ENCODE assay signal across 19 cellular contexts in genomic region chr15:87722941-87723691, GRCh38.
DNase-seq lines count a peak whose midpoint lies in the region; ATAC-seq, FAIRE-seq and TF ChIP-seq lines count a peak whose summit lies in the region.
"Had no signal": no experiment of that assay in that cellular context is flagged by ENCODE, and none has a peak within 500 bp of the region (broad histone marks: within the 10 kb centered on the region; RNA-seq: fewer than 3 reads in every experiment).

No MANE protein-coding gene starts in this region.

- no peak overlapping the region for H3K23ac ChIP-seq in IMR-90 (ENCODE audit: low read depth, low read length)

- no peaks in the 10 kb centered on the region for H3K4me1 Mint-ChIP-seq in activated CD8-positive, alpha-beta T cell treated with anti-CD3 and anti-CD28 coated beads, Interleukin-2, amount 10 ng/mL, durations not matched to agents 7 days and 5 days (ENCODE audit: low read depth)
- H3K4me1 Mint-ChIP-seq: stimulated activated memory B cell treated with anti-CD40 and anti-IgM and Interleukin-4, amounts not matched to agents 10 μg/mL and 1 μg/mL and 100 μg/mL, for 72 hours had no signal

- no peak overlapping the region for H3K18ac ChIP-seq in IMR-90 (ENCODE audit: low read depth, low read length)

- H3K9me1 ChIP-seq in IMR-90 (ENCODE audit: insufficient read depth, low read length): no peaks in the 10 kb centered on the region

- H3K56ac ChIP-seq in IMR-90 (ENCODE audit: extremely low read depth, insufficient read depth, low read length): no peak overlapping the region

- H3K4ac ChIP-seq in IMR-90 (ENCODE audit: low read depth, low read length): no peak overlapping the region

- no peaks in the 10 kb centered on the region for H3K9me3 Mint-ChIP-seq in activated CD8-positive, alpha-beta T cell treated with anti-CD3 and anti-CD28 coated beads, Interleukin-2, amount 10 ng/mL, durations not matched to agents 7 days and 5 days (ENCODE audit: insufficient read depth)
- H3K9me3 Mint-ChIP-seq: activated T-helper 2 cell treated with anti-CD3 and anti-CD28 coated beads, Interferon-gamma antibody, Interleukin-2, Interleukin-4, amounts not matched to agents 10 μg/mL and 5 μg/mL and 100 μg/mL, durations not matched to agents 14 hours and 24 hours and 36 hours; stimulated activated memory B cell treated with anti-CD40 and anti-IgM and Interleukin-4, amounts not matched to agents 10 μg/mL and 1 μg/mL and 100 μg/mL, for 72 hours had no signal

- intact Hi-C loops in IMR-90 (cut with micrococcal nuclease): no loop called here
- intact Hi-C loops in kidney (cut with DNase I): no loop called here

- no peak overlapping the region for H4K8ac ChIP-seq in IMR-90 (ENCODE audit: low read depth in 2 of 2, low read length in 2 of 2)

- TF ChIP-seq CTCF in IMR-90 (conservative IDR thresholded peaks at IDR 0.05; ENCODE audit: low read depth, low read length) (no peak), WERI-Rb-1 (IDR thresholded peaks at IDR 0.05; ENCODE audit: low read depth, low read length) (no peak), neutrophil (IDR thresholded peaks at IDR 0.05) (no peak), kidney (IDR thresholded peaks at IDR 0.05; ENCODE audit: borderline replicate concordance, extremely low read depth, insufficient read depth) (no peak)

- no peaks in the 10 kb centered on the region for H3K36me3 ChIP-seq in IMR-90 (ENCODE audit: control insufficient read depth, insufficient read depth, low read length)
- no peaks in the 10 kb centered on the region for H3K36me3 ChIP-seq in WERI-Rb-1
- no peaks in the 10 kb centered on the region for H3K36me3 ChIP-seq in neutrophil
- no peaks in the 10 kb centered on the region for H3K36me3 ChIP-seq in kidney (ENCODE audit: control insufficient read depth in 1 of 2, insufficient read depth in 2 of 2, low read length in 2 of 2)
- H3K36me3 ChIP-seq: lower lobe of right lung, tibial nerve had no signal

- H2BK20ac ChIP-seq in IMR-90 (ENCODE audit: low read depth, low read length): no peak overlapping the region

- H3K4me3 ChIP-seq in IMR-90 (ENCODE audit: insufficient read depth, low read depth, low read length): no peak overlapping the region
- peak overlapping the region; percentile 16 for H3K4me3 ChIP-seq in WERI-Rb-1 (ENCODE audit: low read depth, low read length)
- no peak overlapping the region for H3K4me3 ChIP-seq in neutrophil (ENCODE audit: low read depth in 1 of 2, low read length in 1 of 2)
- H3K4me3 ChIP-seq in kidney (ENCODE audit: low read length in 2 of 2): no peak overlapping the region
- H3K4me3 ChIP-seq: K562, lower lobe of right lung, tibial nerve had no signal

- no peak for ATAC-seq in IMR-90 (ENCODE audit: low read depth)
- no peak for ATAC-seq in activated CD8-positive, alpha-beta T cell treated with anti-CD3 and anti-CD28 coated beads, Interleukin-2, amount 10 ng/mL, durations not matched to agents 7 days and 5 days
- ATAC-seq: K562; lower lobe of right lung; Panc1; stimulated activated memory B cell treated with anti-CD40 and anti-IgM and Interleukin-4, amounts not matched to agents 10 μg/mL and 1 μg/mL and 100 μg/mL, for 72 hours had no signal

- H3K27ac Mint-ChIP-seq in activated CD8-positive, alpha-beta T cell treated with anti-CD3 and anti-CD28 coated beads, Interleukin-2, amount 10 ng/mL, durations not matched to agents 7 days and 5 days: no peak overlapping the region
- H3K27ac Mint-ChIP-seq: activated T-helper 2 cell treated with anti-CD3 and anti-CD28 coated beads, Interferon-gamma antibody, Interleukin-2, Interleukin-4, amounts not matched to agents 10 μg/mL and 5 μg/mL and 100 μg/mL, durations not matched to agents 14 hours and 24 hours and 36 hours; stimulated activated memory B cell treated with anti-CD40 and anti-IgM and Interleukin-4, amounts not matched to agents 10 μg/mL and 1 μg/mL and 100 μg/mL, for 72 hours had no signal

- H3K4me1 ChIP-seq in IMR-90 (ENCODE audit: control insufficient read depth, insufficient read depth, low read length): no peaks in the 10 kb centered on the region
- H3K4me1 ChIP-seq in neutrophil (ENCODE audit: control insufficient read depth in 1 of 2, insufficient read depth in 1 of 2, low read depth in 1 of 2, low read length in 1 of 2): peaks cover 36 to 37% of the 10 kb centered on the region in 2 experiments
- H3K4me1 ChIP-seq in kidney (ENCODE audit: control insufficient read depth in 1 of 2, insufficient read depth in 1 of 2, low read depth in 1 of 2, low read length in 2 of 2): no peaks in the 10 kb centered on the region
- H3K4me1 ChIP-seq: lower lobe of right lung had no signal

- H3K14ac ChIP-seq in IMR-90 (replicated peaks; ENCODE audit: low read depth, low read length): no peak overlapping the region

- H3K36me3 Mint-ChIP-seq in activated CD8-positive, alpha-beta T cell treated with anti-CD3 and anti-CD28 coated beads, Interleukin-2, amount 10 ng/mL, durations not matched to agents 7 days and 5 days (ENCODE audit: low read depth): no peaks in the 10 kb centered on the region
- H3K36me3 Mint-ChIP-seq: stimulated activated memory B cell treated with anti-CD40 and anti-IgM and Interleukin-4, amounts not matched to agents 10 μg/mL and 1 μg/mL and 100 μg/mL, for 72 hours had no signal

- TF ChIP-seq RAD21 in IMR-90 (IDR thresholded peaks at IDR 0.05; ENCODE audit: low read length): no peak

- H2BK120ac ChIP-seq in IMR-90 (ENCODE audit: low read depth, low read length): no peak overlapping the region

- H3K27ac ChIP-seq in IMR-90 (ENCODE audit: insufficient read depth, low read length) (no peak overlapping the region), WERI-Rb-1 (peak overlapping the region; percentile 78), neutrophil (peak overlapping the region; percentile 35), kidney (ENCODE audit: low read depth in 2 of 2, low read length in 2 of 2) (no peak overlapping the region)
- H3K27ac ChIP-seq: lower lobe of right lung, tibial nerve had no signal

- no peak overlapping the region for H2AK9ac ChIP-seq in IMR-90 (replicated peaks; ENCODE audit: low read depth, low read length, poor library complexity)

- H3K27me3 Mint-ChIP-seq in activated CD8-positive, alpha-beta T cell treated with anti-CD3 and anti-CD28 coated beads, Interleukin-2, amount 10 ng/mL, durations not matched to agents 7 days and 5 days (ENCODE audit: low read depth): no peaks in the 10 kb centered on the region
- H3K27me3 Mint-ChIP-seq: stimulated activated memory B cell treated with anti-CD40 and anti-IgM and Interleukin-4, amounts not matched to agents 10 μg/mL and 1 μg/mL and 100 μg/mL, for 72 hours had no signal

- H3K27me3 ChIP-seq in IMR-90 (ENCODE audit: control insufficient read depth, insufficient read depth, low read length) (no peaks in the 10 kb centered on the region), WERI-Rb-1 (ENCODE audit: insufficient read depth, low read depth, severe bottlenecking) (no peaks in the 10 kb centered on the region), neutrophil (no peaks in the 10 kb centered on the region)
- H3K27me3 ChIP-seq: tibial nerve had no signal

- POLR2A ChIA-PET in IMR-90 (lab: Charles Lee; ENCODE audit: unreplicated experiment): no interaction called here
- POLR2A ChIA-PET in activated CD8-positive, alpha-beta T cell treated with anti-CD3 and anti-CD28 coated beads, Interleukin-2, amount 10 ng/mL, durations not matched to agents 7 days and 5 days (lab: Charles Lee): no interaction called here

- CTCF ChIA-PET in IMR-90 (lab: Yijun Ruan, JAX): no interaction called here
- CTCF ChIA-PET in activated CD8-positive, alpha-beta T cell treated with anti-CD3 and anti-CD28 coated beads, Interleukin-2, amount 10 ng/mL, durations not matched to agents 7 days and 5 days (lab: Charles Lee): no interaction called here

- in situ Hi-C loops in IMR-90 (cut with MboI; ENCODE audit: low sequenced_read_pairs): no loop called here

- H3K9me3 ChIP-seq in IMR-90 (ENCODE audit: control insufficient read depth, insufficient read depth, low read length) (no peaks in the 10 kb centered on the region), WERI-Rb-1 (ENCODE audit: severe bottlenecking) (no peaks in the 10 kb centered on the region), neutrophil (no peaks in the 10 kb centered on the region), kidney (ENCODE audit: control insufficient read depth in 1 of 2, low read length in 2 of 2) (no peaks in the 10 kb centered on the region)
- H3K9me3 ChIP-seq: lower lobe of right lung, tibial nerve had no signal

- H3K4me3 Mint-ChIP-seq in activated CD8-positive, alpha-beta T cell treated with anti-CD3 and anti-CD28 coated beads, Interleukin-2, amount 10 ng/mL, durations not matched to agents 7 days and 5 days: no peak overlapping the region
- H3K4me3 Mint-ChIP-seq: stimulated activated memory B cell treated with anti-CD40 and anti-IgM and Interleukin-4, amounts not matched to agents 10 μg/mL and 1 μg/mL and 100 μg/mL, for 72 hours had no signal

- no peak for TF ChIP-seq POLR2A in IMR-90 (IDR thresholded peaks at IDR 0.05; ENCODE audit: low read depth, low read length)

- no peak overlapping the region for H2AFZ ChIP-seq in IMR-90 (replicated peaks; ENCODE audit: low read length, poor library complexity)

- H4K5ac ChIP-seq in IMR-90 (ENCODE audit: low read depth, low read length): no peak overlapping the region

- H3K9ac ChIP-seq in IMR-90 (ENCODE audit: low read depth, low read length) (no peak overlapping the region), kidney (ENCODE audit: low read length in 2 of 2) (no peak overlapping the region)

- no peak overlapping the region for H4K91ac ChIP-seq in IMR-90 (ENCODE audit: insufficient read depth, low read depth, low read length)

- H2BK15ac ChIP-seq in IMR-90 (ENCODE audit: low read depth, low read length): no peak overlapping the region

- dilution Hi-C loops in IMR-90 (cut with HindIII; ENCODE audit: low sequenced_read_pairs, unreplicated experiment): no loop called here

- DNase-seq in IMR-90 (peak; percentile 14), NCI-H2196 (lab: John Stamatoyannopoulos, UW; ENCODE audit: unreplicated experiment) (peak; percentile 70), WERI-Rb-1 (peak; percentile 65), kidney (no peak), NCI-H1048 (lab: John Stamatoyannopoulos, UW) (no peak)
- DNase-seq in activated CD8-positive, alpha-beta T cell treated with anti-CD3 and anti-CD28 coated beads, Interleukin-2, amount 10 ng/mL, durations not matched to agents 7 days and 5 days: no peak
- DNase-seq: activated CD4-positive, CD25-positive, alpha-beta regulatory T cell; C1 segment of cervical spinal cord; lower lobe of right lung; NCI-H1436 treated with DMSO at 0.1 percent for 48 hours; NCI-H524 treated with DMSO at 0.1 percent for 48 hours; posterior cingulate gyrus; stimulated activated CD4-positive, alpha-beta T cell treated with anti-CD3 and anti-CD28 coated beads, Interleukin-12 subunit alpha, Interleukin-12 subunit beta, amount 100 ng/mL, for 4 hours had no signal

- no peaks in the 10 kb centered on the region for H4K20me1 ChIP-seq in IMR-90 (ENCODE audit: insufficient read depth, low read length)

- no CpG with 5 or more reads among the region's 1 CpG for WGBS in IMR-90 (ENCODE audit: extremely low coverage in 2 of 2, insufficient read length in 1 of 2), 2 experiments

- H3K4me2 ChIP-seq in IMR-90 (ENCODE audit: low read depth, low read length): no peak overlapping the region

- H3K79me1 ChIP-seq in IMR-90 (ENCODE audit: low read depth in 1 of 2, low read length in 2 of 2): no peaks in the 10 kb centered on the region

- H2AK5ac ChIP-seq in IMR-90 (ENCODE audit: low read depth, low read length): no peak overlapping the region

- H2BK5ac ChIP-seq in IMR-90 (ENCODE audit: low read depth, low read length, poor library complexity, severe bottlenecking): no peak overlapping the region

- no TSS peak for BruUV-seq in IMR-90 (replicated peaks; lab: Mats Ljungman, UMichigan)

- no peak for FAIRE-seq in kidney (lab: Jason Lieb, UNC)
- FAIRE-seq: K562 had no signal

Comparison
In these comparisons a context has a peak if more than half of its experiments do, and no peak if none do; other contexts are left out.
1. DNase-seq: peak in IMR-90 (single experiment), NCI-H2196 (single experiment) and WERI-Rb-1 (single experiment); none in kidney (single experiment), activated CD8-positive, alpha-beta T cell treated with anti-CD3 and anti-CD28 coated beads, Interleukin-2, amount 10 ng/mL, durations not matched to agents 7 days and 5 days (single experiment) and NCI-H1048 (single experiment).
2. H3K27ac ChIP-seq: peak in WERI-Rb-1 (single experiment) and neutrophil (single experiment); none in IMR-90 (single experiment) and kidney (0 of 2).